In genomic region chr18:80109676-80110078, GRCh38 we compare ENCODE assay signal across 1 cellular context.
TF ChIP-seq lines count a peak whose summit lies in the region.

No MANE protein-coding gene starts in this region.

TF ChIP-seq in HEK293, 187 proteins besides CTCF, POLR2A, EP300 and RAD21 (continued from another document):
- TF ChIP-seq, protein P1, sequence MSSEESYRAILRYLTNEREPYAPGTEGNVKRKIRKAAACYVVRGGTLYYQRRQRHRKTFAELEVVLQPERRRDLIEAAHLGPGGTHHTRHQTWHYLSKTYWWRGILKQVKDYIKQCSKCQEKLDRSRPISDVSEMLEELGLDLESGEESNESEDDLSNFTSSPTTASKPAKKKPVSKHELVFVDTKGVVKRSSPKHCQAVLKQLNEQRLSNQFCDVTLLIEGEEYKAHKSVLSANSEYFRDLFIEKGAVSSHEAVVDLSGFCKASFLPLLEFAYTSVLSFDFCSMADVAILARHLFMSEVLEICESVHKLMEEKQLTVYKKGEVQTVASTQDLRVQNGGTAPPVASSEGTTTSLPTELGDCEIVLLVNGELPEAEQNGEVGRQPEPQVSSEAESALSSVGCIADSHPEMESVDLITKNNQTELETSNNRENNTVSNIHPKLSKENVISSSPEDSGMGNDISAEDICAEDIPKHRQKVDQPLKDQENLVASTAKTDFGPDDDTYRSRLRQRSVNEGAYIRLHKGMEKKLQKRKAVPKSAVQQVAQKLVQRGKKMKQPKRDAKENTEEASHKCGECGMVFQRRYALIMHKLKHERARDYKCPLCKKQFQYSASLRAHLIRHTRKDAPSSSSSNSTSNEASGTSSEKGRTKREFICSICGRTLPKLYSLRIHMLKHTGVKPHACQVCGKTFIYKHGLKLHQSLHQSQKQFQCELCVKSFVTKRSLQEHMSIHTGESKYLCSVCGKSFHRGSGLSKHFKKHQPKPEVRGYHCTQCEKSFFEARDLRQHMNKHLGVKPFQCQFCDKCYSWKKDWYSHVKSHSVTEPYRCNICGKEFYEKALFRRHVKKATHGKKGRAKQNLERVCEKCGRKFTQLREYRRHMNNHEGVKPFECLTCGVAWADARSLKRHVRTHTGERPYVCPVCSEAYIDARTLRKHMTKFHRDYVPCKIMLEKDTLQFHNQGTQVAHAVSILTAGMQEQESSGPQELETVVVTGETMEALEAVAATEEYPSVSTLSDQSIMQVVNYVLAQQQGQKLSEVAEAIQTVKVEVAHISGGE (tag by site-specific recombination; conservative IDR thresholded peaks at IDR 0.05; ENCODE audit: low read depth) = peak; percentile 43; the same call in 1 of the 2 replicates
- TF ChIP-seq ZNF302 (tag by site-specific recombination; IDR thresholded peaks at IDR 0.05; ENCODE audit: low read depth) = no peak
- no peak for TF ChIP-seq TRIM28 (IDR thresholded peaks at IDR 0.05; ENCODE audit: borderline replicate concordance, low read length)
- TF ChIP-seq ZNF747 (tag by site-specific recombination; IDR thresholded peaks at IDR 0.05) = no peak
- no peak for TF ChIP-seq ZNF670 (tag by site-specific recombination; IDR thresholded peaks at IDR 0.05; ENCODE audit: low read depth)
- no peak for TF ChIP-seq ZNF521 (tag by site-specific recombination; IDR thresholded peaks at IDR 0.05)
- TF ChIP-seq ZNF214 (tag by site-specific recombination; IDR thresholded peaks at IDR 0.05; ENCODE audit: borderline replicate concordance) = no peak
- TF ChIP-seq KLF8 (tag by site-specific recombination; IDR thresholded peaks at IDR 0.05) = peak; percentile 30; the same call in 1 of the 2 replicates
- no peak for TF ChIP-seq ZNF518A (tag by site-specific recombination; conservative IDR thresholded peaks at IDR 0.05; ENCODE audit: low read depth)
- TF ChIP-seq, protein P2, sequence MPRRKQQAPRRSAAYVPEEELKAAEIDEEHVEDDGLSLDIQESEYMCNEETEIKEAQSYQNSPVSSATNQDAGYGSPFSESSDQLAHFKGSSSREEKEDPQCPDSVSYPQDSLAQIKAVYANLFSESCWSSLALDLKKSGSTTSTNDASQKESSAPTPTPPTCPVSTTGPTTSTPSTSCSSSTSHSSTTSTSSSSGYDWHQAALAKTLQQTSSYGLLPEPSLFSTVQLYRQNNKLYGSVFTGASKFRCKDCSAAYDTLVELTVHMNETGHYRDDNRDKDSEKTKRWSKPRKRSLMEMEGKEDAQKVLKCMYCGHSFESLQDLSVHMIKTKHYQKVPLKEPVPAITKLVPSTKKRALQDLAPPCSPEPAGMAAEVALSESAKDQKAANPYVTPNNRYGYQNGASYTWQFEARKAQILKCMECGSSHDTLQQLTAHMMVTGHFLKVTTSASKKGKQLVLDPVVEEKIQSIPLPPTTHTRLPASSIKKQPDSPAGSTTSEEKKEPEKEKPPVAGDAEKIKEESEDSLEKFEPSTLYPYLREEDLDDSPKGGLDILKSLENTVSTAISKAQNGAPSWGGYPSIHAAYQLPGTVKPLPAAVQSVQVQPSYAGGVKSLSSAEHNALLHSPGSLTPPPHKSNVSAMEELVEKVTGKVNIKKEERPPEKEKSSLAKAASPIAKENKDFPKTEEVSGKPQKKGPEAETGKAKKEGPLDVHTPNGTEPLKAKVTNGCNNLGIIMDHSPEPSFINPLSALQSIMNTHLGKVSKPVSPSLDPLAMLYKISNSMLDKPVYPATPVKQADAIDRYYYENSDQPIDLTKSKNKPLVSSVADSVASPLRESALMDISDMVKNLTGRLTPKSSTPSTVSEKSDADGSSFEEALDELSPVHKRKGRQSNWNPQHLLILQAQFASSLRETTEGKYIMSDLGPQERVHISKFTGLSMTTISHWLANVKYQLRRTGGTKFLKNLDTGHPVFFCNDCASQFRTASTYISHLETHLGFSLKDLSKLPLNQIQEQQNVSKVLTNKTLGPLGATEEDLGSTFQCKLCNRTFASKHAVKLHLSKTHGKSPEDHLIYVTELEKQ (tag by site-specific recombination; IDR thresholded peaks at IDR 0.05; ENCODE audit: borderline replicate concordance) = no peak
- TF ChIP-seq ZNF114 (tag by site-specific recombination; IDR thresholded peaks at IDR 0.05) = no peak
- TF ChIP-seq, protein P3, sequence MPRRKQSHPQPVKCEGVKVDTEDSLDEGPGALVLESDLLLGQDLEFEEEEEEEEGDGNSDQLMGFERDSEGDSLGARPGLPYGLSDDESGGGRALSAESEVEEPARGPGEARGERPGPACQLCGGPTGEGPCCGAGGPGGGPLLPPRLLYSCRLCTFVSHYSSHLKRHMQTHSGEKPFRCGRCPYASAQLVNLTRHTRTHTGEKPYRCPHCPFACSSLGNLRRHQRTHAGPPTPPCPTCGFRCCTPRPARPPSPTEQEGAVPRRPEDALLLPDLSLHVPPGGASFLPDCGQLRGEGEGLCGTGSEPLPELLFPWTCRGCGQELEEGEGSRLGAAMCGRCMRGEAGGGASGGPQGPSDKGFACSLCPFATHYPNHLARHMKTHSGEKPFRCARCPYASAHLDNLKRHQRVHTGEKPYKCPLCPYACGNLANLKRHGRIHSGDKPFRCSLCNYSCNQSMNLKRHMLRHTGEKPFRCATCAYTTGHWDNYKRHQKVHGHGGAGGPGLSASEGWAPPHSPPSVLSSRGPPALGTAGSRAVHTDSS (tag by site-specific recombination; IDR thresholded peaks at IDR 0.05) = no peak
- no peak for TF ChIP-seq ZNF701 (tag by site-specific recombination; IDR thresholded peaks at IDR 0.05)
- no peak for TF ChIP-seq MYNN (tag by site-specific recombination; IDR thresholded peaks at IDR 0.05; ENCODE audit: borderline replicate concordance)
- TF ChIP-seq PRDM10 (tag by site-specific recombination; IDR thresholded peaks at IDR 0.05) = peak; percentile 37; the same call in 1 of the 2 replicates
- TF ChIP-seq, protein P4, sequence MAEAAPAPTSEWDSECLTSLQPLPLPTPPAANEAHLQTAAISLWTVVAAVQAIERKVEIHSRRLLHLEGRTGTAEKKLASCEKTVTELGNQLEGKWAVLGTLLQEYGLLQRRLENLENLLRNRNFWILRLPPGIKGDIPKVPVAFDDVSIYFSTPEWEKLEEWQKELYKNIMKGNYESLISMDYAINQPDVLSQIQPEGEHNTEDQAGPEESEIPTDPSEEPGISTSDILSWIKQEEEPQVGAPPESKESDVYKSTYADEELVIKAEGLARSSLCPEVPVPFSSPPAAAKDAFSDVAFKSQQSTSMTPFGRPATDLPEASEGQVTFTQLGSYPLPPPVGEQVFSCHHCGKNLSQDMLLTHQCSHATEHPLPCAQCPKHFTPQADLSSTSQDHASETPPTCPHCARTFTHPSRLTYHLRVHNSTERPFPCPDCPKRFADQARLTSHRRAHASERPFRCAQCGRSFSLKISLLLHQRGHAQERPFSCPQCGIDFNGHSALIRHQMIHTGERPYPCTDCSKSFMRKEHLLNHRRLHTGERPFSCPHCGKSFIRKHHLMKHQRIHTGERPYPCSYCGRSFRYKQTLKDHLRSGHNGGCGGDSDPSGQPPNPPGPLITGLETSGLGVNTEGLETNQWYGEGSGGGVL (tag by site-specific recombination; IDR thresholded peaks at IDR 0.05) = peak; percentile 82
- TF ChIP-seq, protein P5, sequence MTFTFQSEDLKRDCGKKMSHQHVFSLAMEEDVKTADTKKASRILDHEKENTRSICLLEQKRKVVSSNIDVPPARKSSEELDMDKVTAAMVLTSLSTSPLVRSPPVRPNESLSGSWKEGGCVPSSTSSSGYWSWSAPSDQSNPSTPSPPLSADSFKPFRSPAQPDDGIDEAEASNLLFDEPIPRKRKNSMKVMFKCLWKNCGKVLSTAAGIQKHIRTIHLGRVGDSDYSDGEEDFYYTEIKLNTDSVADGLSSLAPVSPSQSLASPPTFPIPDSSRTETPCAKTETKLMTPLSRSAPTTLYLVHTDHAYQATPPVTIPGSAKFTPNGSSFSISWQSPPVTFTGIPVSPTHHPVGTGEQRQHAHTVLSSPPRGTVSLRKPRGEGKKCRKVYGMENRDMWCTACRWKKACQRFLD (tag by site-specific recombination; IDR thresholded peaks at IDR 0.05) = no peak
- 0 out of 2 replicates have a peak, but pooled peaks have one; percentile 18 for TF ChIP-seq PRDM1 (tag by site-specific recombination; IDR thresholded peaks at IDR 0.05)
- no peak for TF ChIP-seq ZNF610 (tag by site-specific recombination; IDR thresholded peaks at IDR 0.05; ENCODE audit: borderline replicate concordance)
- TF ChIP-seq, protein P6, sequence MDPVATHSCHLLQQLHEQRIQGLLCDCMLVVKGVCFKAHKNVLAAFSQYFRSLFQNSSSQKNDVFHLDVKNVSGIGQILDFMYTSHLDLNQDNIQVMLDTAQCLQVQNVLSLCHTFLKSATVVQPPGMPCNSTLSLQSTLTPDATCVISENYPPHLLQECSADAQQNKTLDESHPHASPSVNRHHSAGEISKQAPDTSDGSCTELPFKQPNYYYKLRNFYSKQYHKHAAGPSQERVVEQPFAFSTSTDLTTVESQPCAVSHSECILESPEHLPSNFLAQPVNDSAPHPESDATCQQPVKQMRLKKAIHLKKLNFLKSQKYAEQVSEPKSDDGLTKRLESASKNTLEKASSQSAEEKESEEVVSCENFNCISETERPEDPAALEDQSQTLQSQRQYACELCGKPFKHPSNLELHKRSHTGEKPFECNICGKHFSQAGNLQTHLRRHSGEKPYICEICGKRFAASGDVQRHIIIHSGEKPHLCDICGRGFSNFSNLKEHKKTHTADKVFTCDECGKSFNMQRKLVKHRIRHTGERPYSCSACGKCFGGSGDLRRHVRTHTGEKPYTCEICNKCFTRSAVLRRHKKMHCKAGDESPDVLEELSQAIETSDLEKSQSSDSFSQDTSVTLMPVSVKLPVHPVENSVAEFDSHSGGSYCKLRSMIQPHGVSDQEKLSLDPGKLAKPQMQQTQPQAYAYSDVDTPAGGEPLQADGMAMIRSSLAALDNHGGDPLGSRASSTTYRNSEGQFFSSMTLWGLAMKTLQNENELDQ (tag by site-specific recombination; IDR thresholded peaks at IDR 0.05; ENCODE audit: low read depth) = no peak
- TF ChIP-seq BCL11B (tag by site-specific recombination; IDR thresholded peaks at IDR 0.05; ENCODE audit: low read depth) = no peak
- TF ChIP-seq ZNF510 (tag by site-specific recombination; IDR thresholded peaks at IDR 0.05; ENCODE audit: insufficient replicate concordance) = no peak
- TF ChIP-seq, protein P7, sequence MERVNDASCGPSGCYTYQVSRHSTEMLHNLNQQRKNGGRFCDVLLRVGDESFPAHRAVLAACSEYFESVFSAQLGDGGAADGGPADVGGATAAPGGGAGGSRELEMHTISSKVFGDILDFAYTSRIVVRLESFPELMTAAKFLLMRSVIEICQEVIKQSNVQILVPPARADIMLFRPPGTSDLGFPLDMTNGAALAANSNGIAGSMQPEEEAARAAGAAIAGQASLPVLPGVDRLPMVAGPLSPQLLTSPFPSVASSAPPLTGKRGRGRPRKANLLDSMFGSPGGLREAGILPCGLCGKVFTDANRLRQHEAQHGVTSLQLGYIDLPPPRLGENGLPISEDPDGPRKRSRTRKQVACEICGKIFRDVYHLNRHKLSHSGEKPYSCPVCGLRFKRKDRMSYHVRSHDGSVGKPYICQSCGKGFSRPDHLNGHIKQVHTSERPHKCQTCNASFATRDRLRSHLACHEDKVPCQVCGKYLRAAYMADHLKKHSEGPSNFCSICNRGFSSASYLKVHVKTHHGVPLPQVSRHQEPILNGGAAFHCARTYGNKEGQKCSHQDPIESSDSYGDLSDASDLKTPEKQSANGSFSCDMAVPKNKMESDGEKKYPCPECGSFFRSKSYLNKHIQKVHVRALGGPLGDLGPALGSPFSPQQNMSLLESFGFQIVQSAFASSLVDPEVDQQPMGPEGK (tag by site-specific recombination; IDR thresholded peaks at IDR 0.05) = peak; percentile 32; the same call in 1 of the 2 replicates
- TF ChIP-seq SP7 (tag by site-specific recombination; IDR thresholded peaks at IDR 0.05) = no peak
- peak; percentile 66 for TF ChIP-seq SP3 (tag by site-specific recombination; IDR thresholded peaks at IDR 0.05)
TF ChIP-seq in HEK293: peak in this region for 22.
